ENCODE assay signal across 10 cellular contexts in the genomic region with DNA sequence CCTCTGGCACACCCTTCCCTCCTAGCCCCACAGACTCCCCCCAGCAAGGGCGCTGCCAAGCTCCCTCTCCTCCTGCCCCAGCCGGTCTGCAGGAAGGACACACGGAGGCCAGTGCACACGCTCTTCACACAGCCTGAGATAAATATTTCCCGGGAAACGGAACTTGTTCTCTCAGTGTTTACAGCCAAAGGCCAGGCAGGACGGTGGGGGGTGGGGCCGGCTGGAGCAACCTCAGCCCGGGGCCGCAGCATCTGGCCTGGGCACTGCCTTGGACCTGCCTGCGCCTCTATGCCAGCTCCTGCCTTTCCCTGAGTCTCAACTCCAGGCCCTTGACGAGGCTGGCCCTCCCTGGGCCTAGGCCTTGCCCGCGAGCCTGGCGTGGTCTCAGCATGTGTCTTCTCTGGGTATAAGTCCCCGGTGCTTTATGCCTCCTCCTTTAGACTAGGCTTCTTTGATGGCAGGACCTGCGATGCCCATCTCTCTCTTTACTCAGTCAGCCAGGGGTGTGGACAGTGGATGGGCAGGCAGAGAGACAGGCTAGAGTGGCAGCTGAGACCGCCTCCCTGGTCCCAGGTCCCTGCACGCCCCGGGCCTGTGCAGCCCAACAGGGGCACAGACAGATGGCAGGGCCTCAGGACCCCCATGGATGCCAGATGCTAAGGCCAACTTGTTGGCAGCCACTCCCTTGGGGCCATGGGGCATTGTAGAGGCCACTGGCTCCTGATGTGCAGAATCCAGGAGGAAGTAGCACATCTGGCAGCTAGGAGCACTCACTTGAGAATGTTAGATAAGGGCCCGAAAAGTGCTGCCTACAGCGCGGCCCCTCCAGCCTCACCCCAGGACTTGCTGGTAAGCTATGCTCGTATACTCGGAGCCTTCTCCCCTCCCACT. TPM values are rescaled to one million over a fixed set of nuclear protein-coding genes. Genes with fewer than 3 reads are reported as not detected.
DNase-seq lines count a peak whose midpoint lies in the region; ATAC-seq, FAIRE-seq and TF ChIP-seq lines count a peak whose summit lies in the region.
"Had no signal": no experiment of that assay in that cellular context is flagged by ENCODE, and none has a peak within 500 bp of the region (broad histone marks: within the 10 kb centered on the region; RNA-seq: fewer than 3 reads in every experiment).

No MANE protein-coding gene starts in this region.

- H3K4me3 ChIP-seq in AG10803 (ENCODE audit: low read length) (no peak overlapping the region), left ventricle myocardium inferior (peak overlapping the region; percentile 13), parathyroid adenoma (ENCODE audit: low read depth, low read length) (no peak overlapping the region), A673 (ENCODE audit: low read depth, low read length, poor library complexity, severe bottlenecking) (no peak overlapping the region)
- H3K4me3 ChIP-seq in CD4-positive, alpha-beta memory T cell (ENCODE audit: low read length in 2 of 2), result no peak overlapping the region

- H2AFZ ChIP-seq in parathyroid adenoma, result no peak overlapping the region

- no peak for FAIRE-seq in HTR-8/SVneo (lab: Jason Lieb, UNC)

- peaks cover 70% of the 10 kb centered on the region for H3K4me1 ChIP-seq in left ventricle myocardium inferior
- no peaks in the 10 kb centered on the region for H3K4me1 ChIP-seq in parathyroid adenoma
- peaks cover 8% of the 10 kb centered on the region for H3K4me1 ChIP-seq in CD4-positive, alpha-beta memory T cell (ENCODE audit: insufficient read depth, low read length)
- no peaks in the 10 kb centered on the region for H3K4me1 ChIP-seq in A673 (ENCODE audit: insufficient read depth, low read length, poor library complexity, severe bottlenecking)

- POLR2A ChIA-PET in WTC11 (lab: Charles Lee), result interaction anchor here (0.5 kb wide), 1 partner anchor 47 kb away, joined by 4 read pairs; no protein-coding TSS in a partner anchor
- POLR2A ChIA-PET in CD4-positive, alpha-beta memory T cell (lab: Charles Lee; ENCODE audit: partially characterized antibody), result no interaction called here
- POLR2A ChIA-PET in A673 (lab: Charles Lee; ENCODE audit: low non-redundant PET), result no interaction called here

- no peak overlapping the region for H3K4me2 ChIP-seq in parathyroid adenoma (ENCODE audit: low read length)

- CTCF ChIA-PET in WTC11 (lab: Charles Lee) (interaction anchor here (0.5 to 6.7 kb wide), 6 partner anchors 17 to 58 kb away, joined by 3 to 43 read pairs (median 6); no protein-coding TSS in a partner anchor), A673 (lab: Charles Lee) (no interaction called here)
- CTCF ChIA-PET in CD4-positive, alpha-beta memory T cell (lab: Charles Lee; ENCODE audit: partially characterized antibody), result no interaction called here

- H3K27ac ChIP-seq in left ventricle myocardium inferior (replicated peaks), result peak overlapping the region; percentile 85
- peak overlapping the region; percentile 47 for H3K27ac ChIP-seq in parathyroid adenoma
- H3K27ac ChIP-seq in CD4-positive, alpha-beta memory T cell (ENCODE audit: low read depth, low read length), result no peak overlapping the region
- no peak overlapping the region for H3K27ac ChIP-seq in A673 (ENCODE audit: low read depth, low read length, poor library complexity, severe bottlenecking)

- no peaks in the 10 kb centered on the region for H3K36me3 Mint-ChIP-seq in WTC11
- no peaks in the 10 kb centered on the region for H3K36me3 Mint-ChIP-seq in CD4-positive, alpha-beta memory T cell
- H3K36me3 Mint-ChIP-seq: activated naive CD8-positive, alpha-beta T cell treated with anti-CD3 and anti-CD28 coated beads for 36 hours had no signal

- H3K4me3 Mint-ChIP-seq in WTC11, result no peak overlapping the region
- no peak overlapping the region for H3K4me3 Mint-ChIP-seq in CD4-positive, alpha-beta memory T cell
- H3K4me3 Mint-ChIP-seq: activated naive CD8-positive, alpha-beta T cell treated with anti-CD3 and anti-CD28 coated beads for 36 hours had no signal

- H3K9me3 Mint-ChIP-seq in WTC11, result no peaks in the 10 kb centered on the region
- no peaks in the 10 kb centered on the region for H3K9me3 Mint-ChIP-seq in CD4-positive, alpha-beta memory T cell

- intact Hi-C loops in left ventricle myocardium inferior (cut with micrococcal nuclease) (no loop called here), A673 (cut with micrococcal nuclease; ENCODE audit: unreplicated experiment) (no loop called here)
- intact Hi-C loops in CD4-positive, alpha-beta memory T cell (cut with micrococcal nuclease), result no loop called here

- H3K4me1 Mint-ChIP-seq in WTC11, result peaks cover 3% of the 10 kb centered on the region
- H3K4me1 Mint-ChIP-seq in CD4-positive, alpha-beta memory T cell, result peaks cover 6 to 24% (median 16%) of the 10 kb centered on the region in 4 donors

- H3K27me3 ChIP-seq in left ventricle myocardium inferior (ENCODE audit: low read depth) (no peaks in the 10 kb centered on the region), parathyroid adenoma (ENCODE audit: control insufficient read depth, insufficient read depth, low read length) (no peaks in the 10 kb centered on the region), A673 (replicated peaks; ENCODE audit: insufficient read depth, low read depth, low read length, poor library complexity) (no peaks in the 10 kb centered on the region)
- no peaks in the 10 kb centered on the region for H3K27me3 ChIP-seq in CD4-positive, alpha-beta memory T cell (ENCODE audit: insufficient read depth, low read length)

- no peaks in the 10 kb centered on the region for H3K36me3 ChIP-seq in left ventricle myocardium inferior
- no peaks in the 10 kb centered on the region for H3K36me3 ChIP-seq in parathyroid adenoma (ENCODE audit: control insufficient read depth, insufficient read depth, low read length)
- H3K36me3 ChIP-seq in CD4-positive, alpha-beta memory T cell (ENCODE audit: insufficient read depth, low read length), result no peaks in the 10 kb centered on the region
- H3K36me3 ChIP-seq in A673 (ENCODE audit: insufficient read depth, low read length, poor library complexity, severe bottlenecking), result no peaks in the 10 kb centered on the region

- no TSS peak for BruUV-seq in A673 (replicated peaks; lab: Mats Ljungman, UMichigan)

- no peaks in the 10 kb centered on the region for H3K79me2 ChIP-seq in parathyroid adenoma

- peaks cover 5% of the 10 kb centered on the region; the same call in 1 of the 2 replicates for H3K27me3 Mint-ChIP-seq in WTC11 (ENCODE audit: low read depth)
- peaks cover 0 to 2% of the 10 kb centered on the region in 2 donors for H3K27me3 Mint-ChIP-seq in CD4-positive, alpha-beta memory T cell
- H3K27me3 Mint-ChIP-seq: activated naive CD8-positive, alpha-beta T cell treated with anti-CD3 and anti-CD28 coated beads for 36 hours had no signal

- H3K27ac Mint-ChIP-seq in WTC11, result no peak overlapping the region
- H3K27ac Mint-ChIP-seq in CD4-positive, alpha-beta memory T cell, result no peak overlapping the region
- H3K27ac Mint-ChIP-seq: activated naive CD8-positive, alpha-beta T cell treated with anti-CD3 and anti-CD28 coated beads for 36 hours had no signal

- TF ChIP-seq CTCF in AG10803 (conservative IDR thresholded peaks at IDR 0.05; ENCODE audit: low read length) (no peak), WTC11 (IDR thresholded peaks at IDR 0.05) (no peak), left ventricle myocardium inferior (IDR thresholded peaks at IDR 0.05; ENCODE audit: borderline replicate concordance) (no peak), parathyroid adenoma (IDR thresholded peaks at IDR 0.05) (no peak), A673 (conservative IDR thresholded peaks at IDR 0.05; ENCODE audit: low read depth, low read length) (no peak)

- DNase-seq in AG10803 (ENCODE audit: low read depth) (peak; percentile 9), WTC11 (ENCODE audit: low spot score) (no peak), left ventricle myocardium inferior (peak; percentile 75), HPDE6-E6E7 (ENCODE audit: extremely low spot score) (no peak), HTR-8/SVneo (ENCODE audit: insufficient read length, low spot score) (no peak), A673 (ENCODE audit: low spot score) (no peak)
- DNase-seq in CD4-positive, alpha-beta memory T cell, result no peak
- DNase-seq: activated CD4-positive, CD25-positive, alpha-beta regulatory T cell treated with anti-CD3 and anti-CD28 coated beads, Interleukin-2, amount 50 U/mL, for 72 hours; activated naive CD8-positive, alpha-beta T cell treated with anti-CD3 and anti-CD28 coated beads for 36 hours had no signal

- ATAC-seq in WTC11, result peak; percentile 41

- no peaks in the 10 kb centered on the region for H3K9me3 ChIP-seq in left ventricle myocardium inferior (replicated peaks)
- H3K9me3 ChIP-seq in parathyroid adenoma (ENCODE audit: control insufficient read depth, low read length), result no peaks in the 10 kb centered on the region
- H3K9me3 ChIP-seq in CD4-positive, alpha-beta memory T cell (ENCODE audit: control insufficient read depth in 1 of 2, low read length in 2 of 2), result no peaks in the 10 kb centered on the region
- H3K9me3 ChIP-seq in A673 (ENCODE audit: low read depth, low read length, poor library complexity, severe bottlenecking), result no peaks in the 10 kb centered on the region

- H3K9ac ChIP-seq in parathyroid adenoma, result no peak overlapping the region

TF ChIP-seq in WTC11, 78 proteins besides CTCF, POLR2A, EP300 and RAD21:
- TF ChIP-seq SOX15 (CRISPR knock-in tag; IDR thresholded peaks at IDR 0.05) (no peak), NR3C1 (CRISPR knock-in tag; conservative IDR thresholded peaks at IDR 0.05; ENCODE audit: low read depth) (no peak), CREB1 (CRISPR knock-in tag; IDR thresholded peaks at IDR 0.05) (no peak), TEAD1 (CRISPR knock-in tag; IDR thresholded peaks at IDR 0.05) (no peak), ERG (CRISPR knock-in tag; IDR thresholded peaks at IDR 0.05) (no peak), OVOL2 (CRISPR knock-in tag; IDR thresholded peaks at IDR 0.05; ENCODE audit: borderline replicate concordance) (no peak)

RNA-seq across cellular contexts. Expression of gene PDE2A, which starts 48.2 kb away (rescaled TPM):
- total RNA-seq in WTC11 (2021) (3.7 to 5.0 TPM (median 4.9 TPM) in 3 replicates), left ventricle myocardium inferior (19.6 TPM), A673 (2021) (0.58 and 1.2 TPM in 2 replicates)
- total RNA-seq in CD4-positive, alpha-beta memory T cell, result 1 to 10 TPM in 1 of 2 experiments, under 1 TPM in 1; 0.75 to 1.7 TPM
- 1 to 10 TPM in 1 of 2 donors, under 1 TPM in 1; 0.11 to 1.2 TPM for polyA plus RNA-seq in CD4-positive, alpha-beta memory T cell

Comparison
In these comparisons a context has a peak if more than half of its experiments do, and no peak if none do; other contexts are left out.
1. DNase-seq: peak in AG10803 (single experiment) and left ventricle myocardium inferior (single experiment); none in WTC11 (single experiment), HPDE6-E6E7 (single experiment), CD4-positive, alpha-beta memory T cell (0 of 5), HTR-8/SVneo (single experiment) and A673 (single experiment).
2. H3K27ac ChIP-seq: peak in left ventricle myocardium inferior (single experiment) and parathyroid adenoma (single experiment); none in CD4-positive, alpha-beta memory T cell (single experiment) and A673 (single experiment).